In the genomic region with DNA sequence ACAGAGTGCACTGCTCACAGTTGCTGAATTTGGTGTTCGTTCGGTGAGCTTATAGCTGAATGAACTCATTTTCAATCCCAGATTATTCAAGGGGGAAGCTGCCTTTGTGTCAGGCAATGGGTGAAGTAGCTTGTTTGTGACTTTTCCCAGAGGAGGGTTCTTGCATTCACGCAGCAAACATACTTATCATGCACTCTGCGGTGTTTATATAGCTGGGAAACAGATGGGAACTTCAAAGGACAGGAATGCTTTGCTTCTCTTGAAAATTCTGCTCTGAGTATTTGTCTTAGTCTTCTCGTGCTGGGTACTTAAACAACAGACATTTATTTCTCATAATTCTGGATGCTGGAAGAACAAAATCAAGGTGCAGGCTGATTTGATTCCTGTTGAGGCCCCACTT, we compare ENCODE assay signal across 11 cellular contexts.
A peak's percentile ranks its signal among the peaks of the same experiment; 100 is the strongest.
DNase-seq lines count a peak whose midpoint lies in the region; ATAC-seq, FAIRE-seq and TF ChIP-seq lines count a peak whose summit lies in the region.
"Had no signal": no experiment of that assay in that cellular context is flagged by ENCODE, and none has a peak within 500 bp of the region (broad histone marks: within the 10 kb centered on the region; RNA-seq: fewer than 3 reads in every experiment).

No MANE protein-coding gene starts in this region.

- H3K4me1 Mint-ChIP-seq in nephron, result peaks cover 48% of the 10 kb centered on the region

- peak overlapping the region; percentile 69 to 98 (median 77) for H3K27ac Mint-ChIP-seq in nephron
- H3K27ac Mint-ChIP-seq: stimulated activated naive CD8-positive, alpha-beta T cell treated with anti-CD3 and anti-CD28 coated beads, Interleukin-15, Interleukin-2, amounts not matched to agents 100 ng/mL and 50 ng/mL, for 24 hours had no signal

- peaks cover 41% of the 10 kb centered on the region for H3K4me1 ChIP-seq in A549
- peaks cover 24% of the 10 kb centered on the region for H3K4me1 ChIP-seq in ectodermal cell (ENCODE audit: control insufficient read depth, insufficient read depth, low read length)

- H3K9me3 Mint-ChIP-seq in nephron, result no peaks in the 10 kb centered on the region
- H3K9me3 Mint-ChIP-seq: stimulated activated naive CD8-positive, alpha-beta T cell treated with anti-CD3 and anti-CD28 coated beads, Interleukin-15, Interleukin-2, amounts not matched to agents 100 ng/mL and 50 ng/mL, for 24 hours had no signal

- no peak for ATAC-seq in A549
- no peak for ATAC-seq in HG03378 (IDR thresholded peaks at IDR 0.05; ENCODE audit: unreplicated experiment)
- ATAC-seq in GM21515 (IDR thresholded peaks at IDR 0.05; ENCODE audit: unreplicated experiment), result no peak
- ATAC-seq: left lobe of liver had no signal

- no peak for FAIRE-seq in A549 (lab: Jason Lieb, UNC)

- no peak overlapping the region for H3K4me2 ChIP-seq in A549

- no peaks in the 10 kb centered on the region for H3K36me3 Mint-ChIP-seq in nephron (ENCODE audit: low read depth)

- H3K36me3 ChIP-seq in ectodermal cell (ENCODE audit: control insufficient read depth, insufficient read depth, low read length), result no peaks in the 10 kb centered on the region

- POLR2A ChIA-PET in A549 (lab: Yijun Ruan, JAX), result interaction anchor here (3.4 kb wide), 1 partner anchor 65 kb away, joined by 52 read pairs; a partner anchor contains a TSS

- DNase-seq in A549 (ENCODE audit: low read depth in 1 of 2, low spot score in 1 of 2) (no peak), NB4 (ENCODE audit: low read depth) (peak; percentile 28), hippocampal formation (lab: John Stamatoyannopoulos, UW) (no peak)
- DNase-seq in activated CD4-positive, alpha-beta T cell treated with anti-CD3 and anti-CD28 coated beads, Interleukin-2, amount 50 U/mL, for 4 hours, result no peak
- DNase-seq: NCI-H2227 treated with DMSO at 0.1 percent for 48 hours had no signal

- peaks cover 8% of the 10 kb centered on the region for H3K27me3 Mint-ChIP-seq in nephron (ENCODE audit: low read depth)

- no peak for TF ChIP-seq RAD21 in A549 (conservative IDR thresholded peaks at IDR 0.05 in 1 of 2, IDR thresholded peaks at IDR 0.05 in 1 of 2)

- TF ChIP-seq CTCF in A549 (IDR thresholded peaks at IDR 0.05) (no peak), NB4 (IDR thresholded peaks at IDR 0.05; ENCODE audit: low read depth, low read length) (no peak), nephron (IDR thresholded peaks at IDR 0.05; ENCODE audit: unreplicated experiment in 3 of 3) (no peak)

- H3K27ac ChIP-seq in A549 (peak overlapping the region; percentile 92 to 96; a peak in 4 of 6 replicates), ectodermal cell (ENCODE audit: insufficient read depth, low read depth, low read length, poor library complexity, severe bottlenecking) (peak overlapping the region; percentile 95)

- H3K9me3 ChIP-seq in A549, result no peaks in the 10 kb centered on the region
- no peaks in the 10 kb centered on the region for H3K9me3 ChIP-seq in ectodermal cell (ENCODE audit: control insufficient read depth, low read length)

- no peaks in the 10 kb centered on the region for H3K27me3 ChIP-seq in ectodermal cell (ENCODE audit: control insufficient read depth, insufficient read depth, low read length, poor library complexity, severe bottlenecking)

- peak overlapping the region; percentile 66 to 92 (median 86) for H3K4me3 Mint-ChIP-seq in nephron

- H3K4me3 ChIP-seq in A549 (no peak overlapping the region), NB4 (ENCODE audit: low read depth, low read length) (no peak overlapping the region), ectodermal cell (ENCODE audit: insufficient read depth, low read depth, low read length) (no peak overlapping the region)

- WGBS in A549 (ENCODE audit: missing lambda C conversion rate), result 87% methylated on average over 5 of the region's 5 CpGs
- 72 to 80% methylated on average over 5 of the region's 5 CpGs for WGBS in ectodermal cell, 2 experiments

- CTCF ChIA-PET in A549 (lab: Yijun Ruan, JAX), result interaction anchor here (0.8 kb wide), 1 partner anchor 15 kb away, joined by 4 read pairs; no protein-coding TSS in a partner anchor

- no peak for TF ChIP-seq POLR2A in A549 (IDR thresholded peaks at IDR 0.05; ENCODE audit: low read length)
- TF ChIP-seq POLR2A in NB4 (IDR thresholded peaks at IDR 0.05; ENCODE audit: extremely low read depth, insufficient read length), result no peak

- no peak for TF ChIP-seq EP300 in A549 (IDR thresholded peaks at IDR 0.05)

TF ChIP-seq in A549, 52 proteins besides CTCF, POLR2A, EP300 and RAD21:
- no peak for TF ChIP-seq CEBPB (IDR thresholded peaks at IDR 0.05)
- TF ChIP-seq, protein P1, sequence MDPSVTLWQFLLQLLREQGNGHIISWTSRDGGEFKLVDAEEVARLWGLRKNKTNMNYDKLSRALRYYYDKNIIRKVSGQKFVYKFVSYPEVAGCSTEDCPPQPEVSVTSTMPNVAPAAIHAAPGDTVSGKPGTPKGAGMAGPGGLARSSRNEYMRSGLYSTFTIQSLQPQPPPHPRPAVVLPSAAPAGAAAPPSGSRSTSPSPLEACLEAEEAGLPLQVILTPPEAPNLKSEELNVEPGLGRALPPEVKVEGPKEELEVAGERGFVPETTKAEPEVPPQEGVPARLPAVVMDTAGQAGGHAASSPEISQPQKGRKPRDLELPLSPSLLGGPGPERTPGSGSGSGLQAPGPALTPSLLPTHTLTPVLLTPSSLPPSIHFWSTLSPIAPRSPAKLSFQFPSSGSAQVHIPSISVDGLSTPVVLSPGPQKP (IDR thresholded peaks at IDR 0.05; ENCODE audit: low read depth, low read length), result no peak
- no peak for TF ChIP-seq KDM5A (IDR thresholded peaks at IDR 0.05)
- no peak for TF ChIP-seq ZNF302 (CRISPR knock-in tag; IDR thresholded peaks at IDR 0.05)
- no peak for TF ChIP-seq ZC3H11A (IDR thresholded peaks at IDR 0.05)
- TF ChIP-seq TFCP2L1 (CRISPR knock-in tag; IDR thresholded peaks at IDR 0.05), result no peak
- no peak for TF ChIP-seq MYC (IDR thresholded peaks at IDR 0.05; ENCODE audit: borderline replicate concordance, low read length)
- TF ChIP-seq NR3C1 (IDR thresholded peaks at IDR 0.05), result no peak
- no peak for TF ChIP-seq SREBF2 (IDR thresholded peaks at IDR 0.05)
- TF ChIP-seq, protein P2, sequence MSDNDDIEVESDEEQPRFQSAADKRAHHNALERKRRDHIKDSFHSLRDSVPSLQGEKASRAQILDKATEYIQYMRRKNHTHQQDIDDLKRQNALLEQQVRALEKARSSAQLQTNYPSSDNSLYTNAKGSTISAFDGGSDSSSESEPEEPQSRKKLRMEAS (IDR thresholded peaks at IDR 0.05), result no peak
- TF ChIP-seq ZFP36 (IDR thresholded peaks at IDR 0.05; ENCODE audit: borderline replicate concordance, partially characterized antibody), result no peak
- no peak for TF ChIP-seq FOSB (CRISPR knock-in tag; IDR thresholded peaks at IDR 0.05)
- TF ChIP-seq RCOR1 (IDR thresholded peaks at IDR 0.05; ENCODE audit: low read depth, low read length), result no peak
